In genomic region chr7:68176974-68177373, GRCh38 we compare ENCODE assay signal across 8 cellular contexts.
DNase-seq lines count a peak whose midpoint lies in the region; ATAC-seq and TF ChIP-seq lines count a peak whose summit lies in the region.

No MANE protein-coding gene starts in this region.

- TF ChIP-seq CTCF in omental fat pad (IDR thresholded peaks at IDR 0.05): no peak

- H3K4me3 Mint-ChIP-seq in activated CD8-positive, alpha-beta memory T cell treated with anti-CD3 and anti-CD28 coated beads, Interleukin-2, amount 10 ng/mL, durations not matched to agents 7 days and 5 days: no peak overlapping the region

- H3K9me3 Mint-ChIP-seq in activated CD8-positive, alpha-beta memory T cell treated with anti-CD3 and anti-CD28 coated beads, Interleukin-2, amount 10 ng/mL, durations not matched to agents 7 days and 5 days (ENCODE audit: low read depth): peaks cover 18% of the 10 kb centered on the region

- no peaks in the 10 kb centered on the region for H3K27me3 Mint-ChIP-seq in activated CD8-positive, alpha-beta memory T cell treated with anti-CD3 and anti-CD28 coated beads, Interleukin-2, amount 10 ng/mL, durations not matched to agents 7 days and 5 days

- no peaks in the 10 kb centered on the region for H3K36me3 Mint-ChIP-seq in activated CD8-positive, alpha-beta memory T cell treated with anti-CD3 and anti-CD28 coated beads, Interleukin-2, amount 10 ng/mL, durations not matched to agents 7 days and 5 days

- peak; percentile 42 for ATAC-seq in omental fat pad (ENCODE audit: low FRiP score)
- ATAC-seq in HG02571 (IDR thresholded peaks at IDR 0.05; ENCODE audit: unreplicated experiment): no peak
- ATAC-seq in activated CD8-positive, alpha-beta memory T cell treated with anti-CD3 and anti-CD28 coated beads, Interleukin-2, amount 10 ng/mL, durations not matched to agents 7 days and 5 days: no peak

- no peaks in the 10 kb centered on the region for H3K4me1 Mint-ChIP-seq in activated CD8-positive, alpha-beta memory T cell treated with anti-CD3 and anti-CD28 coated beads, Interleukin-2, amount 10 ng/mL, durations not matched to agents 7 days and 5 days

- DNase-seq in NK-92 treated with Interleukin-12 subunit alpha and Interleukin-12 subunit beta, amount 100 ng/mL, for 24 hours (lab: John Stamatoyannopoulos, UW): peak; percentile 6
- DNase-seq in NK-92 (lab: John Stamatoyannopoulos, UW; ENCODE audit: unreplicated experiment): no peak
- DNase-seq in NCI-H1417 (lab: John Stamatoyannopoulos, UW): peak; percentile 40 to 88 (median 76)
- peak; percentile 47 for DNase-seq in SHP77 treated with DMSO at 0.1 percent for 48 hours (lab: John Stamatoyannopoulos, UW)
- DNase-seq in fibroblast of peridontal ligament (ENCODE audit: extremely low read depth): peak; percentile 3
- DNase-seq in omental fat pad (ENCODE audit: low spot score): no peak
- no peak for DNase-seq in activated CD8-positive, alpha-beta memory T cell treated with anti-CD3 and anti-CD28 coated beads, Interleukin-2, amount 10 ng/mL, durations not matched to agents 7 days and 5 days

- CTCF ChIA-PET in activated CD8-positive, alpha-beta memory T cell treated with anti-CD3 and anti-CD28 coated beads, Interleukin-2, amount 10 ng/mL, durations not matched to agents 7 days and 5 days (lab: Charles Lee): no interaction called here

- no peak overlapping the region for H3K27ac Mint-ChIP-seq in activated CD8-positive, alpha-beta memory T cell treated with anti-CD3 and anti-CD28 coated beads, Interleukin-2, amount 10 ng/mL, durations not matched to agents 7 days and 5 days

Comparison
In these comparisons a context has a peak if more than half of its experiments do, and no peak if none do; other contexts are left out.
1. DNase-seq: peak in NK-92 treated with Interleukin-12 subunit alpha and Interleukin-12 subunit beta, amount 100 ng/mL, for 24 hours (single experiment), NCI-H1417 (3 of 3), SHP77 treated with DMSO at 0.1 percent for 48 hours (single experiment) and fibroblast of peridontal ligament (single experiment); none in NK-92 (single experiment), omental fat pad (single experiment) and activated CD8-positive, alpha-beta memory T cell treated with anti-CD3 and anti-CD28 coated beads, Interleukin-2, amount 10 ng/mL, durations not matched to agents 7 days and 5 days (single experiment).